13 cellular contexts compared by ENCODE assay signal in genomic region chr3:134445631-134446030, GRCh38. TPM values are rescaled to one million over a fixed set of nuclear protein-coding genes. Genes with fewer than 3 reads are reported as not detected.
DNase-seq lines count a peak whose midpoint lies in the region; ATAC-seq lines count a peak whose summit lies in the region.
"Had no signal": no experiment of that assay in that cellular context is flagged by ENCODE, and none has a peak within 500 bp of the region (broad histone marks: within the 10 kb centered on the region; RNA-seq: fewer than 3 reads in every experiment).

No MANE protein-coding gene starts in this region.

- DNase-seq in HT-29 (ENCODE audit: low spot score) (peak; percentile 43), amniotic epithelial cell (ENCODE audit: low read depth) (peak; percentile 86), Right ventricle myocardium superior (no peak), renal cortical epithelial cell (ENCODE audit: low read depth) (peak; percentile 84), NCI-H2227 treated with DMSO at 0.1 percent for 48 hours (lab: John Stamatoyannopoulos, UW) (no peak)
- no peak for DNase-seq in activated effector memory CD4-positive, alpha-beta T cell treated with Interleukin-2 at 50 U/mL for 16 hours
- DNase-seq: activated CD4-positive, CD25-positive, alpha-beta regulatory T cell; activated effector memory CD4-positive, alpha-beta T cell treated with anti-CD3 and anti-CD28 coated beads, Interleukin-2, amount 50 U/mL, for 16 hours; Calu3; effector CD4-positive, alpha-beta T cell; NCI-H146 had no signal

- intact Hi-C loops in Right ventricle myocardium superior (cut with DNase I): no loop called here

- peak; percentile 84 for ATAC-seq in Right ventricle myocardium superior (ENCODE audit: poor library complexity)
- ATAC-seq in GM19328 (IDR thresholded peaks at IDR 0.05; ENCODE audit: unreplicated experiment): no peak
- ATAC-seq in HG03025 (IDR thresholded peaks at IDR 0.05; ENCODE audit: low FRiP score, unreplicated experiment): no peak

RNA-seq across cellular contexts. Expression of gene ANAPC13, which starts 40.2 kb away (rescaled TPM):
- total RNA-seq in HT-29 (2014; rRNA removed; shearing (Covaris generic)): 15.3 and 18.6 TPM in 2 replicates
- total RNA-seq in Right ventricle myocardium superior (78.3 TPM), renal cortical epithelial cell (76.6 and 162 TPM in 2 replicates)

RNA-seq across cellular contexts. Expression of gene CEP63, which starts 40.2 kb away (rescaled TPM):
- total RNA-seq in HT-29 (2014; rRNA removed; shearing (Covaris generic)): 6.0 and 8.0 TPM in 2 replicates
- total RNA-seq in Right ventricle myocardium superior (32.5 TPM), renal cortical epithelial cell (10.8 and 31.3 TPM in 2 replicates)

Comparison
In these comparisons a context has a peak if more than half of its experiments do, and no peak if none do; other contexts are left out.
1. DNase-seq: peak in HT-29 (single experiment), amniotic epithelial cell (single experiment) and renal cortical epithelial cell (single experiment); none in Right ventricle myocardium superior (single experiment), NCI-H2227 treated with DMSO at 0.1 percent for 48 hours (single experiment) and activated effector memory CD4-positive, alpha-beta T cell treated with Interleukin-2 at 50 U/mL for 16 hours (single experiment).